Comparison of ENCODE assay signal across 1 cellular context in genomic region chr12:13268606-13269005, GRCh38.
TF ChIP-seq lines count a peak whose summit lies in the region.

No MANE protein-coding gene starts in this region.

TF ChIP-seq in GM23338, 12 proteins besides CTCF, POLR2A, EP300 and RAD21 (continued from another document):
- TF ChIP-seq, protein P1, sequence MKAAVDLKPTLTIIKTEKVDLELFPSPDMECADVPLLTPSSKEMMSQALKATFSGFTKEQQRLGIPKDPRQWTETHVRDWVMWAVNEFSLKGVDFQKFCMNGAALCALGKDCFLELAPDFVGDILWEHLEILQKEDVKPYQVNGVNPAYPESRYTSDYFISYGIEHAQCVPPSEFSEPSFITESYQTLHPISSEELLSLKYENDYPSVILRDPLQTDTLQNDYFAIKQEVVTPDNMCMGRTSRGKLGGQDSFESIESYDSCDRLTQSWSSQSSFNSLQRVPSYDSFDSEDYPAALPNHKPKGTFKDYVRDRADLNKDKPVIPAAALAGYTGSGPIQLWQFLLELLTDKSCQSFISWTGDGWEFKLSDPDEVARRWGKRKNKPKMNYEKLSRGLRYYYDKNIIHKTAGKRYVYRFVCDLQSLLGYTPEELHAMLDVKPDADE (IDR thresholded peaks at IDR 0.05): no peak
- TF ChIP-seq CREB1 (CRISPR knock-in tag; IDR thresholded peaks at IDR 0.05; ENCODE audit: low read depth): no peak
